In the genomic region with DNA sequence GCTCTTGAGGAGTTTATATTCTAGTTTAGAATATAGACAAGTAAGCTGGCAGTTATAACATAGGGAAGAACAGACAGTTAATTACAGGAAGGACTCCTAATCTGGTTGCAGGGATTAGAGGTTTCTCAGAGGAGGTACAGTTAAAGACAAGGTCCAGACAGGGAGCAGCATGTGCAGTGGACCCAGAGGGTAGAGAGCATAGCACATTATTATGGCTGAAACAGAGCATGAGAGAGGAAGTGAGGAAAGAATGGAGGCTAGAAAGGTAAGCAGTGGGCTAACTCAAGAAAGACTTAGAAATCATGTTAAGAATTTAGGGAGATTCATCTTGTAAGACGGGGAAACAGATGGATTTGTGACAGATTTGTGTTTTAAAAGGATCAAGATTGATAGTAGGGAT, we compare ENCODE assay signal across 22 cellular contexts. TPM values are rescaled to one million over a fixed set of nuclear protein-coding genes. Genes with fewer than 3 reads are reported as not detected.
"Had no signal": no experiment of that assay in that cellular context is flagged by ENCODE, and none has a peak within 500 bp of the region (broad histone marks: within the 10 kb centered on the region; RNA-seq: fewer than 3 reads in every experiment).

No MANE protein-coding gene starts in this region.

- H3K27me3 ChIP-seq: foreskin keratinocyte, right lobe of liver, stomach had no signal

- H3K9me3 ChIP-seq: left ventricle myocardium inferior, lower lobe of right lung, psoas muscle, right lobe of liver, stomach, thoracic aorta had no signal

- FAIRE-seq: colon, kidney had no signal

- H3K4me1 ChIP-seq: foreskin keratinocyte, left ventricle myocardium inferior, lower lobe of right lung, parathyroid adenoma had no signal

- H3K36me3 ChIP-seq: right lobe of liver, thoracic aorta had no signal

- H3K9ac ChIP-seq: parathyroid adenoma had no signal

- DNase-seq: dermis blood vessel endothelial cell; erythroblast; foreskin keratinocyte; kidney; left cardiac atrium; left ventricle myocardium inferior; lower lobe of right lung; mesendoderm; naive thymus-derived CD4-positive, alpha-beta T cell; nephron progenitor cell; psoas muscle; retina; right lobe of liver; stimulated activated CD4-positive, alpha-beta T cell treated with anti-CD3 and anti-CD28 coated beads, Interleukin-2, amount 100 ng/mL, for 24 hours; stimulated activated CD4-positive, alpha-beta T cell treated with anti-CD3 and anti-CD28 coated beads, Interleukin-4, amount 100 ng/mL, for 4 hours; stimulated activated naive B cell treated with anti-CD40 and anti-IgM and Interleukin-4, amounts not matched to agents 10 μg/mL and 1 μg/mL and 100 μg/mL, for 72 hours; stomach; substantia nigra; trophoblast cell had no signal

- H2AFZ ChIP-seq: parathyroid adenoma had no signal

- H3K27ac ChIP-seq: foreskin keratinocyte, left ventricle myocardium inferior, lower lobe of right lung, parathyroid adenoma, psoas muscle, right lobe of liver, stomach, thoracic aorta had no signal

- H3K4me3 ChIP-seq: left ventricle myocardium inferior, lower lobe of right lung, psoas muscle, right lobe of liver, stomach, thoracic aorta had no signal

RNA-seq across cellular contexts. Expression of gene COL28A1, which starts 40.7 kb away (rescaled TPM):
- total RNA-seq: foreskin keratinocyte had no signal
- polyA plus RNA-seq: foreskin keratinocyte had no signal
